ENCODE assay signal across 8 cellular contexts in genomic region chr1:95041491-95042165, GRCh38. TPM values are rescaled to one million over a fixed set of nuclear protein-coding genes. Genes with fewer than 3 reads are reported as not detected.
A peak's percentile ranks its signal among the peaks of the same experiment; 100 is the strongest.
DNase-seq lines count a peak whose midpoint lies in the region; ATAC-seq, FAIRE-seq and TF ChIP-seq lines count a peak whose summit lies in the region.

No MANE protein-coding gene starts in this region.

- CTCF ChIA-PET in PC-9 (lab: Charles Lee) (interaction anchor here (0.6 to 2.6 kb wide), 18 partner anchors 24 to 560 kb away, joined by 3 to 51 read pairs (median 4); partner anchors contain the start of gene RWDD3), H1 (lab: Charles Lee; ENCODE audit: partially characterized antibody) (interaction anchor here (0.6 to 2.8 kb wide), 20 partner anchors 18 to 259 kb away, joined by 3 to 39 read pairs (median 3); partner anchors contain the start of gene CNN3)

- no peak overlapping the region for H4K5ac ChIP-seq in H1 (ENCODE audit: insufficient read length, low read depth, low read length)

- no peak overlapping the region for H3K9ac ChIP-seq in H1 (replicated peaks in 1 of 4; ENCODE audit: extremely low read depth in 1 of 4, low read depth in 3 of 4, low read length in 3 of 4)

- peaks cover 2% of the 10 kb centered on the region; the same call in 1 of the 2 replicates for H3K23me2 ChIP-seq in H1 (ENCODE audit: low read depth, low read length)

- H3K14ac ChIP-seq in H1 (ENCODE audit: insufficient read length): no peak overlapping the region

- peaks cover 0 to 5% of the 10 kb centered on the region in 2 donors for H3K36me3 Mint-ChIP-seq in activated naive CD4-positive, alpha-beta T cell treated with anti-CD3 and anti-CD28 coated beads, Interleukin-2, amount 50 U/mL, for 72 hours

- H2BK120ac ChIP-seq in H1 (replicated peaks; ENCODE audit: low read depth, low read length): no peak overlapping the region

- ATAC-seq in Right ventricle myocardium inferior: peak; percentile 89
- ATAC-seq in GM21526 (IDR thresholded peaks at IDR 0.05; ENCODE audit: low FRiP score, unreplicated experiment): no peak
- ATAC-seq in activated naive CD4-positive, alpha-beta T cell treated with anti-CD3 and anti-CD28 coated beads, Interleukin-2, amount 50 U/mL, for 72 hours: no peak

- no peak overlapping the region for H2BK12ac ChIP-seq in H1 (ENCODE audit: low read depth, low read length)

- no peak overlapping the region for H2BK15ac ChIP-seq in H1 (ENCODE audit: low read length)

- WGBS in H1 (ENCODE audit: extremely low coverage in 1 of 2, insufficient coverage in 1 of 2, insufficient read length in 1 of 2, insufficient replicate concordance in 2 of 2, low coverage in 1 of 2, low lambda C conversion rate in 2 of 2, missing lambda C conversion rate in 1 of 2), 2 experiments: 92% methylated on average over 2 of the region's 2 CpGs; no CpG with 5 or more reads in 1 of the 2 experiments

- H3K4me3 ChIP-seq in PC-9 (no peak overlapping the region), H1 (ENCODE audit: extremely low read depth in 1 of 4, insufficient read depth in 2 of 4, low read depth in 3 of 4, low read length in 4 of 4) (no peak overlapping the region)

- no peaks in the 10 kb centered on the region for H3K9me2 ChIP-seq in PC-9 (ENCODE audit: insufficient read depth)

- TF ChIP-seq EP300 in H1 (IDR thresholded peaks at IDR 0.05; ENCODE audit: borderline replicate concordance in 1 of 2, low read depth in 2 of 2, low read length in 2 of 2): no peak

- BruUV-seq in PC-9 (replicated peaks; lab: Mats Ljungman, UMichigan): no TSS peak

- no peak overlapping the region for H4K91ac ChIP-seq in H1 (replicated peaks; ENCODE audit: insufficient read length, low read length)

- H4K8ac ChIP-seq in H1 (ENCODE audit: extremely low read depth, insufficient read depth, low read length): no peak overlapping the region

- H3K4me1 ChIP-seq in PC-9 (replicated peaks; ENCODE audit: insufficient read depth) (peaks cover 32% of the 10 kb centered on the region), H1 (replicated peaks in 1 of 4; ENCODE audit: control insufficient read depth in 3 of 4, insufficient read depth in 4 of 4, low read length in 3 of 4) (peaks cover 0 to 3% (median 0%) of the 10 kb centered on the region in 4 experiments; a peak in 1 of 7 replicates)

- no peaks in the 10 kb centered on the region for H3K9me3 Mint-ChIP-seq in activated naive CD4-positive, alpha-beta T cell treated with anti-CD3 and anti-CD28 coated beads, Interleukin-2, amount 50 U/mL, for 72 hours

- H3K27ac ChIP-seq in PC-9: 0 out of 2 replicates have a peak overlapping the region, but pooled peaks have one; percentile 62
- H3K27ac ChIP-seq in H1 (ENCODE audit: low read depth, low read length): no peak overlapping the region

- H3K27me3 ChIP-seq in PC-9 (ENCODE audit: insufficient read depth, low read depth): no peaks in the 10 kb centered on the region
- no peaks in the 10 kb centered on the region for H3K27me3 ChIP-seq in H1 (replicated peaks in 1 of 4; ENCODE audit: control insufficient read depth in 3 of 4, extremely low read depth in 1 of 4, insufficient read depth in 3 of 4, low read length in 3 of 4)

- H3K56ac ChIP-seq in H1 (replicated peaks; ENCODE audit: insufficient read length, low read depth, low read length): no peak overlapping the region

- H3K9me3 ChIP-seq in PC-9 (ENCODE audit: insufficient read depth, low read depth) (no peaks in the 10 kb centered on the region), H1 (ENCODE audit: insufficient read depth in 2 of 2, low read depth in 1 of 2, low read length in 1 of 2) (no peaks in the 10 kb centered on the region)

- no peak overlapping the region for H2BK20ac ChIP-seq in H1 (ENCODE audit: low read length)

- no peak overlapping the region for H3K4ac ChIP-seq in H1 (replicated peaks; ENCODE audit: insufficient read length, low read depth, low read length)

- TF ChIP-seq RAD21 in H1 (IDR thresholded peaks at IDR 0.05 in 1 of 2, conservative IDR thresholded peaks at IDR 0.05 in 1 of 2; ENCODE audit: low read depth in 2 of 2, low read length in 2 of 2): peak; percentile 48 to 54

- no peak overlapping the region for H3K27ac Mint-ChIP-seq in activated naive CD4-positive, alpha-beta T cell treated with anti-CD3 and anti-CD28 coated beads, Interleukin-2, amount 50 U/mL, for 72 hours

- POLR2A ChIA-PET in PC-9 (lab: Charles Lee; ENCODE audit: unreplicated experiment) (interaction anchor here (0.5 to 0.7 kb wide), 4 partner anchors 79 to 1163 kb away, joined by 3 to 5 read pairs (median 4); partner anchors contain the start of gene DNTTIP2), H1 (lab: Charles Lee; ENCODE audit: partially characterized antibody) (no interaction called here)

- no peak for TF ChIP-seq POLR2A in H1 (IDR thresholded peaks at IDR 0.05; ENCODE audit: control extremely low read depth in 1 of 2, low read depth in 2 of 2, low read length in 2 of 2)

- H3F3A ChIP-seq in PC-9 (ENCODE audit: insufficient read depth, low read depth): peaks cover 23% of the 10 kb centered on the region

- H4K20me1 ChIP-seq in PC-9 (ENCODE audit: insufficient read depth): no peaks in the 10 kb centered on the region
- H4K20me1 ChIP-seq in H1 (replicated peaks in 1 of 2; ENCODE audit: control insufficient read depth in 1 of 2, insufficient read depth in 2 of 2, low read length in 2 of 2): no peaks in the 10 kb centered on the region

- peak overlapping the region; percentile 4; the same call in 1 of the 2 replicates for H3K4me2 ChIP-seq in PC-9
- H3K4me2 ChIP-seq in H1 (ENCODE audit: insufficient read depth in 1 of 2, low read depth in 2 of 2, low read length in 2 of 2): no peak overlapping the region

- no peak overlapping the region for H2AFZ ChIP-seq in PC-9
- H2AFZ ChIP-seq in H1 (ENCODE audit: low read length): no peak overlapping the region

- FAIRE-seq in HTR-8/SVneo (lab: Jason Lieb, UNC): peak; percentile 81
- no peak for FAIRE-seq in H1 (lab: Jason Lieb, UNC)

- H3K18ac ChIP-seq in H1 (ENCODE audit: extremely low read depth, low read length): no peak overlapping the region

- H2AK5ac ChIP-seq in H1 (ENCODE audit: low read depth, low read length): no peak overlapping the region

- no peaks in the 10 kb centered on the region for H3K36me3 ChIP-seq in PC-9 (ENCODE audit: low read depth)
- no peaks in the 10 kb centered on the region for H3K36me3 ChIP-seq in H1 (ENCODE audit: control insufficient read depth in 2 of 4, insufficient read depth in 4 of 4, low read length in 3 of 4)

- TF ChIP-seq CTCF in PC-9 (conservative IDR thresholded peaks at IDR 0.05): peak; percentile 96
- peak in 1 of 3 experiments; percentile 24; a peak in 1 of 4 replicates for TF ChIP-seq CTCF in H1 (IDR thresholded peaks at IDR 0.05; ENCODE audit: control extremely low read depth in 1 of 3, insufficient read depth in 1 of 3, low read depth in 1 of 3, low read length in 3 of 3)

- H3K79me2 ChIP-seq in PC-9 (ENCODE audit: low read depth) (peaks cover 7% of the 10 kb centered on the region; the same call in 1 of the 2 replicates), H1 (ENCODE audit: control insufficient read depth in 1 of 2, insufficient read depth in 2 of 2, low read length in 2 of 2) (no peaks in the 10 kb centered on the region)

- no peaks in the 10 kb centered on the region for H3K79me1 ChIP-seq in H1 (ENCODE audit: low read depth, low read length)

- no peak overlapping the region for H3K23ac ChIP-seq in H1 (ENCODE audit: insufficient read length)

- no peak for DNase-seq in Right ventricle myocardium inferior (ENCODE audit: missing footprints)
- DNase-seq in cardiac septum (ENCODE audit: low spot score): no peak
- DNase-seq in HTR-8/SVneo (ENCODE audit: insufficient read length, low spot score): peak; percentile 73
- DNase-seq in PC-9: peak; percentile 61 to 79
- no peak for DNase-seq in H1 (ENCODE audit: low read depth in 1 of 2, low spot score in 2 of 2)
- peak; percentile 77 for DNase-seq in midbrain (lab: John Stamatoyannopoulos, UW)
- DNase-seq in activated naive CD4-positive, alpha-beta T cell treated with anti-CD3 and anti-CD28 coated beads, Interleukin-2, amount 50 U/mL, for 72 hours (ENCODE audit: low spot score in 2 of 2): no peak

- intact Hi-C loops in Right ventricle myocardium inferior (cut with DNase I): loop anchor here (2.0 to 5.0 kb wide), 3 partner anchors 64 to 519 kb away; partner anchors contain the start of gene CNN3
- intact Hi-C loops in cardiac septum (cut with DNase I): loop anchor here (1.0 to 5.0 kb wide), 4 partner anchors 113 to 519 kb away; no protein-coding TSS in a partner anchor
- intact Hi-C loops in PC-9 (cut with micrococcal nuclease; ENCODE audit: unreplicated experiment): loop anchor here (1.0 to 10.0 kb wide), 9 partner anchors 71 to 1017 kb away; no protein-coding TSS in a partner anchor

- H2BK5ac ChIP-seq in H1 (ENCODE audit: low read depth, low read length): no peak overlapping the region

TF ChIP-seq in H1, 55 proteins besides CTCF, POLR2A, EP300 and RAD21 (continues in another document):
- no peak for TF ChIP-seq BACH1 (IDR thresholded peaks at IDR 0.05; ENCODE audit: low read length)
- no peak for TF ChIP-seq KDM4A (IDR thresholded peaks at IDR 0.05; ENCODE audit: low read depth, low read length, severe bottlenecking)
- TF ChIP-seq BRCA1 (IDR thresholded peaks at IDR 0.05; ENCODE audit: low read depth, low read length): no peak
- no peak for TF ChIP-seq HDAC2 (IDR thresholded peaks at IDR 0.05; ENCODE audit: borderline replicate concordance in 1 of 2, low read depth in 2 of 2, low read length in 2 of 2)
- no peak for TF ChIP-seq SP4 (IDR thresholded peaks at IDR 0.05; ENCODE audit: low read length)
- no peak for TF ChIP-seq SAP30 (IDR thresholded peaks at IDR 0.05; ENCODE audit: insufficient read depth, insufficient replicate concordance, low read length)
- TF ChIP-seq CHD1 (IDR thresholded peaks at IDR 0.05; ENCODE audit: low read depth, low read length): no peak
- no peak for TF ChIP-seq ASH2L (IDR thresholded peaks at IDR 0.05; ENCODE audit: low read length)
- no peak for TF ChIP-seq NANOG (IDR thresholded peaks at IDR 0.05; ENCODE audit: insufficient read depth, low read depth, low read length, poor library complexity, severe bottlenecking)
- TF ChIP-seq EGR1 (IDR thresholded peaks at IDR 0.05; ENCODE audit: borderline replicate concordance, low read depth, low read length): no peak

RNA-seq across cellular contexts. Expression of gene ALG14, which starts 31.1 kb away (rescaled TPM):
- 2.0 TPM for total RNA-seq in Right ventricle myocardium inferior
- total RNA-seq in cardiac septum: 4.7 TPM
- total RNA-seq in PC-9 (2021): 7.7 and 8.6 TPM in 2 replicates
- total RNA-seq in H1 (2021; fragmentation: NEBNext Ultra II Directional; extraction: Animal tissue kit (Norgen Biotek cat#: 25700)): 1.3 TPM in 2 replicates
- 0.67 and 0.95 TPM in 2 replicates for polyA plus RNA-seq in H1 (2011; rRNA removed)
- polyA plus RNA-seq in H1 (2011; cell fraction: cytosol; rRNA removed): 1.3 TPM
- 1.2 TPM for polyA plus RNA-seq in H1 (2011; cell fraction: nucleus; rRNA removed)
- 0.44 to 2.9 TPM (median 1.5 TPM) in 4 replicates for polyA plus RNA-seq in H1 (2012, experiment 1 of 2)
- polyA plus RNA-seq in H1 (2012, experiment 2 of 2): 0.25 TPM
- 2.0 TPM for polyA plus RNA-seq in H1 (2013, experiment 1 of 2)
- 2.8 TPM for polyA plus RNA-seq in H1 (2013, experiment 2 of 2)
- polyA minus RNA-seq in H1 (2011; rRNA and poly(A)+ RNA removed): 1.4 and 2.2 TPM in 2 replicates
- 0.29 TPM for polyA minus RNA-seq in H1 (2011; cell fraction: cytosol; rRNA and poly(A)+ RNA removed)
- polyA minus RNA-seq in H1 (2011; cell fraction: nucleus; rRNA and poly(A)+ RNA removed): 3.0 TPM
- total RNA-seq in activated naive CD4-positive, alpha-beta T cell treated with anti-CD3 and anti-CD28 coated beads, Interleukin-2, amount 50 U/mL, for 72 hours: 1 to 10 TPM; 3.7 to 9.1 TPM

Comparison
In these comparisons a context has a peak if more than half of its experiments do, and no peak if none do; other contexts are left out.
1. DNase-seq: peak in HTR-8/SVneo (single experiment), PC-9 (2 of 2) and midbrain (single experiment); none in Right ventricle myocardium inferior (single experiment), cardiac septum (single experiment), H1 (0 of 2) and activated naive CD4-positive, alpha-beta T cell treated with anti-CD3 and anti-CD28 coated beads, Interleukin-2, amount 50 U/mL, for 72 hours (0 of 2).